In genomic region chr3:45178131-45179023, GRCh38 we compare ENCODE assay signal across 13 cellular contexts. TPM values are rescaled to one million over a fixed set of nuclear protein-coding genes. Genes with fewer than 3 reads are reported as not detected.
DNase-seq lines count a peak whose midpoint lies in the region; ATAC-seq and TF ChIP-seq lines count a peak whose summit lies in the region.
"Had no signal": no experiment of that assay in that cellular context is flagged by ENCODE, and none has a peak within 500 bp of the region (broad histone marks: within the 10 kb centered on the region; RNA-seq: fewer than 3 reads in every experiment).

No MANE protein-coding gene starts in this region.

- intact Hi-C loops in left ventricle myocardium superior (cut with micrococcal nuclease) (no loop called here), left ventricle myocardium inferior (cut with micrococcal nuclease) (no loop called here)

- H3K4me1 ChIP-seq in left ventricle myocardium inferior = no peaks in the 10 kb centered on the region

- in situ Hi-C loops in astrocyte of the spinal cord (cut with HindIII; ENCODE audit: low sequenced_read_pairs) = no loop called here

- no peaks in the 10 kb centered on the region for H3K36me3 ChIP-seq in left ventricle myocardium inferior
- H3K36me3 ChIP-seq in H7 (replicated peaks; ENCODE audit: control insufficient read depth, insufficient read depth, low read length) = no peaks in the 10 kb centered on the region

- H3K27me3 ChIP-seq in left ventricle myocardium inferior (ENCODE audit: low read depth) = peaks cover 11% of the 10 kb centered on the region
- no peaks in the 10 kb centered on the region; the same call in 1 of the 2 replicates for H3K27me3 ChIP-seq in H7 (ENCODE audit: control insufficient read depth, insufficient read depth, low read length)

- no peaks in the 10 kb centered on the region for H3K9me3 ChIP-seq in left ventricle myocardium inferior (replicated peaks)

- DNase-seq in left ventricle myocardium superior (no peak), left ventricle myocardium inferior (no peak), astrocyte of the spinal cord (ENCODE audit: low read depth, low spot score) (peak; percentile 89), kidney tubule cell (ENCODE audit: low spot score) (peak; percentile 51), H7 (no peak), medulla oblongata (ENCODE audit: extremely low spot score) (no peak), RPMI8226 (no peak)
- DNase-seq in activated CD8-positive, alpha-beta memory T cell treated with anti-CD3 and anti-CD28 coated beads, Interleukin-2, amount 50 U/mL, for 4 hours = no peak
- DNase-seq: erythroblast, HFFc6, NCI-H187 treated with DMSO at 0.1 percent for 48 hours, SHP77 treated with DMSO at 0.1 percent for 48 hours had no signal

- no peak overlapping the region for H3K27ac ChIP-seq in left ventricle myocardium inferior (replicated peaks)

- no peak for TF ChIP-seq CTCF in left ventricle myocardium inferior (IDR thresholded peaks at IDR 0.05; ENCODE audit: borderline replicate concordance)
- TF ChIP-seq CTCF in astrocyte of the spinal cord (IDR thresholded peaks at IDR 0.05; ENCODE audit: low read depth, low read length) = peak; percentile 1

- peak; percentile 28 for ATAC-seq in left ventricle myocardium superior

- no peak overlapping the region for H3K4me3 ChIP-seq in left ventricle myocardium inferior
- no peak overlapping the region for H3K4me3 ChIP-seq in astrocyte of the spinal cord (ENCODE audit: low read depth, low read length)
- no peak overlapping the region for H3K4me3 ChIP-seq in H7 (ENCODE audit: insufficient read depth, low read depth, low read length)
- H3K4me3 ChIP-seq: skin epidermis had no signal

RNA-seq across cellular contexts. Expression of gene CDCP1, which starts 32.2 kb away (rescaled TPM):
- total RNA-seq in left ventricle myocardium superior = 0.30 TPM
- 0.25 TPM for total RNA-seq in left ventricle myocardium inferior
- 1.5 and 2.2 TPM in 2 replicates for total RNA-seq in H7 (2014; rRNA removed; shearing (Covaris generic))

RNA-seq across cellular contexts. Expression of gene TMEM158, which starts 47.7 kb away (rescaled TPM):
- total RNA-seq in left ventricle myocardium superior = 0.82 TPM
- 0.60 TPM for total RNA-seq in left ventricle myocardium inferior
- 9.8 and 11.5 TPM in 2 replicates for total RNA-seq in H7 (2014; rRNA removed; shearing (Covaris generic))

Comparison
In these comparisons a context has a peak if more than half of its experiments do, and no peak if none do; other contexts are left out.
1. DNase-seq: peak in astrocyte of the spinal cord (single experiment) and kidney tubule cell (single experiment); none in left ventricle myocardium superior (single experiment), left ventricle myocardium inferior (single experiment), H7 (single experiment), medulla oblongata (single experiment), RPMI8226 (single experiment) and activated CD8-positive, alpha-beta memory T cell treated with anti-CD3 and anti-CD28 coated beads, Interleukin-2, amount 50 U/mL, for 4 hours (single experiment).